ENCODE assay signal across 19 cellular contexts in genomic region chr1:174971902-174972301, GRCh38. TPM values are rescaled to one million over a fixed set of nuclear protein-coding genes. Genes with fewer than 3 reads are reported as not detected.
DNase-seq lines count a peak whose midpoint lies in the region; ATAC-seq, FAIRE-seq and TF ChIP-seq lines count a peak whose summit lies in the region.
"Had no signal": no experiment of that assay in that cellular context is flagged by ENCODE, and none has a peak within 500 bp of the region (broad histone marks: within the 10 kb centered on the region; RNA-seq: fewer than 3 reads in every experiment).

No MANE protein-coding gene starts in this region.

- TF ChIP-seq CTCF in CD14-positive monocyte (IDR thresholded peaks at IDR 0.05) (no peak), astrocyte (IDR thresholded peaks at IDR 0.05; ENCODE audit: insufficient read depth, low read depth, low read length) (no peak), GM13976 (IDR thresholded peaks at IDR 0.05; ENCODE audit: borderline replicate concordance, control extremely low read depth, extremely low read depth, insufficient read depth, missing control alignments) (no peak)

- FAIRE-seq in astrocyte (lab: Jason Lieb, UNC), result no peak

- no peak overlapping the region for H3K4me2 ChIP-seq in astrocyte (ENCODE audit: low read length)

- H3K4me3 ChIP-seq in HUES48 (ENCODE audit: low read depth, low read length) (no peak overlapping the region), astrocyte (ENCODE audit: insufficient read depth, low read depth, low read length) (no peak overlapping the region), right cardiac atrium (ENCODE audit: low read length) (no peak overlapping the region)
- H3K4me3 ChIP-seq: lung had no signal

- peak overlapping the region; percentile 78 to 91 (median 87) for H3K27ac Mint-ChIP-seq in CD14-positive monocyte
- H3K27ac Mint-ChIP-seq in astrocyte (ENCODE audit: unreplicated experiment), result peak overlapping the region; percentile 91
- H3K27ac Mint-ChIP-seq in naive B cell, result peak overlapping the region in 4 of 6 donors; percentile 18 to 87 (median 46)
- H3K27ac Mint-ChIP-seq: HFFc6; stimulated activated naive CD8-positive, alpha-beta T cell treated with anti-CD3 and anti-CD28 coated beads, Interleukin-15, Interleukin-2, amounts not matched to agents 100 ng/mL and 50 ng/mL, for 24 hours had no signal

- DNase-seq in CD14-positive monocyte (ENCODE audit: low spot score) (no peak), astrocyte (ENCODE audit: low read depth) (no peak), naive B cell (no peak), GM13976 (ENCODE audit: low spot score) (no peak), right cardiac atrium (no peak), dedifferentiated amniotic fluid mesenchymal stem cell (ENCODE audit: extremely low spot score) (no peak), D341Med (ENCODE audit: low spot score) (no peak)
- DNase-seq: activated CD8-positive, alpha-beta memory T cell treated with anti-CD3 and anti-CD28 coated beads for 24 hours; brain microvascular endothelial cell; DMS79; effector CD8-positive, alpha-beta T cell; foreskin keratinocyte; HFFc6; NCI-H187 treated with DMSO at 0.1 percent for 48 hours; NCI-H69; T-helper 9 cell had no signal

- no peaks in the 10 kb centered on the region for H3K4me1 ChIP-seq in HUES48 (ENCODE audit: control insufficient read depth, insufficient read depth, low read length)
- peaks cover 33% of the 10 kb centered on the region for H3K4me1 ChIP-seq in astrocyte (ENCODE audit: insufficient read depth, low read length)
- peaks cover 4% of the 10 kb centered on the region for H3K4me1 ChIP-seq in right cardiac atrium (ENCODE audit: control insufficient read depth, insufficient read depth, low read length)

- 74% methylated on average over 2 of the region's 2 CpGs for WGBS in right cardiac atrium

- H3K9ac ChIP-seq in HUES48 (ENCODE audit: low read depth, low read length) (no peak overlapping the region), astrocyte (ENCODE audit: low read length) (no peak overlapping the region)

- peaks cover 48% of the 10 kb centered on the region for H3K4me1 Mint-ChIP-seq in CD14-positive monocyte
- H3K4me1 Mint-ChIP-seq in astrocyte (ENCODE audit: low read depth, unreplicated experiment), result peaks cover 53% of the 10 kb centered on the region
- H3K4me1 Mint-ChIP-seq in naive B cell, result peaks cover 17 to 38% (median 19%) of the 10 kb centered on the region in 3 donors

- intact Hi-C loops in CD14-positive monocyte (cut with micrococcal nuclease), result loop anchor here in 1 of 2 donors (10.0 kb wide), 1 partner anchor 47 kb away; no protein-coding TSS in a partner anchor
- intact Hi-C loops in right cardiac atrium (cut with DNase I), result no loop called here

- no peaks in the 10 kb centered on the region for H3K79me2 ChIP-seq in astrocyte (ENCODE audit: insufficient read depth, low read length)

- H2AFZ ChIP-seq in astrocyte (ENCODE audit: low read depth, low read length), result no peak overlapping the region

- in situ Hi-C loops in GM13976 (cut with MboI; ENCODE audit: low sequenced_read_pairs, unreplicated experiment), result loop anchor here (10.0 kb wide), 1 partner anchor 177 kb away; no protein-coding TSS in a partner anchor

- H4K20me1 ChIP-seq in astrocyte (ENCODE audit: insufficient read depth, low read length), result no peaks in the 10 kb centered on the region

- H3K4me3 Mint-ChIP-seq in CD14-positive monocyte (peak overlapping the region; percentile 45 to 76), astrocyte (ENCODE audit: unreplicated experiment) (no peak overlapping the region), naive B cell (no peak overlapping the region)
- H3K4me3 Mint-ChIP-seq: HFFc6; stimulated activated naive CD8-positive, alpha-beta T cell treated with anti-CD3 and anti-CD28 coated beads, Interleukin-15, Interleukin-2, amounts not matched to agents 100 ng/mL and 50 ng/mL, for 24 hours had no signal

- H3K36me3 Mint-ChIP-seq in CD14-positive monocyte, result peaks cover 47 to 60% of the 10 kb centered on the region in 2 donors
- H3K36me3 Mint-ChIP-seq in astrocyte (ENCODE audit: low read depth, unreplicated experiment), result peaks cover 7% of the 10 kb centered on the region
- H3K36me3 Mint-ChIP-seq in naive B cell, result peaks cover 17 to 30% of the 10 kb centered on the region in 2 donors

- peak overlapping the region; percentile 14 for H3K27ac ChIP-seq in HUES48 (ENCODE audit: low read depth, low read length)
- no peak overlapping the region for H3K27ac ChIP-seq in astrocyte (ENCODE audit: low read depth, low read length)
- no peak overlapping the region for H3K27ac ChIP-seq in right cardiac atrium (ENCODE audit: low read length)
- H3K27ac ChIP-seq: brain microvascular endothelial cell, foreskin keratinocyte had no signal

- H3K36me3 ChIP-seq in HUES48 (ENCODE audit: control insufficient read depth, insufficient read depth, low read length), result peaks cover 90% of the 10 kb centered on the region
- H3K36me3 ChIP-seq in astrocyte (ENCODE audit: insufficient read depth, low read length), result no peaks in the 10 kb centered on the region
- H3K36me3 ChIP-seq: brain microvascular endothelial cell had no signal

- H3K27me3 ChIP-seq in HUES48 (ENCODE audit: control insufficient read depth, insufficient read depth, low read length) (no peaks in the 10 kb centered on the region), astrocyte (ENCODE audit: insufficient read depth, low read length) (peaks cover 18% of the 10 kb centered on the region), right cardiac atrium (ENCODE audit: control insufficient read depth, insufficient read depth) (no peaks in the 10 kb centered on the region)
- H3K27me3 ChIP-seq: brain microvascular endothelial cell, foreskin keratinocyte had no signal

- H3K9me3 ChIP-seq in HUES48 (ENCODE audit: control insufficient read depth, insufficient read depth, low read length) (no peaks in the 10 kb centered on the region), astrocyte (ENCODE audit: insufficient read depth, low read depth, low read length) (no peaks in the 10 kb centered on the region), right cardiac atrium (ENCODE audit: control insufficient read depth, low read length) (no peaks in the 10 kb centered on the region)

- ATAC-seq in naive B cell (ENCODE audit: low read depth in 2 of 2) (no peak), right cardiac atrium (no peak)
- ATAC-seq: foreskin keratinocyte had no signal

- H3K9me3 Mint-ChIP-seq in CD14-positive monocyte, result no peaks in the 10 kb centered on the region
- no peaks in the 10 kb centered on the region for H3K9me3 Mint-ChIP-seq in astrocyte (ENCODE audit: unreplicated experiment)
- H3K9me3 Mint-ChIP-seq in naive B cell, result no peaks in the 10 kb centered on the region
- H3K9me3 Mint-ChIP-seq: HFFc6; stimulated activated naive CD8-positive, alpha-beta T cell treated with anti-CD3 and anti-CD28 coated beads, Interleukin-15, Interleukin-2, amounts not matched to agents 100 ng/mL and 50 ng/mL, for 24 hours had no signal

- no peaks in the 10 kb centered on the region for H3K27me3 Mint-ChIP-seq in CD14-positive monocyte (ENCODE audit: low read depth in 3 of 3)
- no peaks in the 10 kb centered on the region for H3K27me3 Mint-ChIP-seq in astrocyte (ENCODE audit: low read depth, unreplicated experiment)
- no peaks in the 10 kb centered on the region for H3K27me3 Mint-ChIP-seq in naive B cell
- H3K27me3 Mint-ChIP-seq: stimulated activated naive CD8-positive, alpha-beta T cell treated with anti-CD3 and anti-CD28 coated beads, Interleukin-15, Interleukin-2, amounts not matched to agents 100 ng/mL and 50 ng/mL, for 24 hours had no signal

RNA-seq across cellular contexts. Expression of gene CACYBP, which starts 27.8 kb away (rescaled TPM):
- polyA plus RNA-seq in CD14-positive monocyte, result 10 to 100 TPM; 74.8 to 86.9 TPM
- total RNA-seq in astrocyte, result 87.8 and 95.0 TPM in 2 replicates
- polyA plus RNA-seq in naive B cell (ENCODE audit: low read depth in 6 of 6), result 100 to 1,000 TPM; 107 to 148 (median 140) TPM
- total RNA-seq in right cardiac atrium, result 10 to 100 TPM; 52.9 to 81.1 (median 73.4) TPM
- polyA plus RNA-seq in right cardiac atrium, result 72.9 TPM

RNA-seq across cellular contexts. Expression of gene MRPS14, which starts 51.3 kb away (rescaled TPM):
- polyA plus RNA-seq in CD14-positive monocyte (10 to 100 TPM; 48.1 to 53.2 TPM), naive B cell (ENCODE audit: low read depth in 6 of 6) (10 to 100 TPM; 27.9 to 52.5 (median 43.0) TPM), right cardiac atrium (23.7 TPM)
- total RNA-seq in astrocyte (20.3 and 23.7 TPM in 2 replicates), right cardiac atrium (10 to 100 TPM; 23.8 to 30.0 (median 26.7) TPM)

Comparison
In these comparisons a context has a peak if more than half of its experiments do, and no peak if none do; other contexts are left out.
1. H3K4me3 Mint-ChIP-seq: peak in CD14-positive monocyte (2 of 2); none in astrocyte (single experiment) and naive B cell (0 of 8).
2. Peak in every context shown above with its lines, with median percentiles within 50 percentile points of each other: H3K27ac Mint-ChIP-seq.